In the genomic region with DNA sequence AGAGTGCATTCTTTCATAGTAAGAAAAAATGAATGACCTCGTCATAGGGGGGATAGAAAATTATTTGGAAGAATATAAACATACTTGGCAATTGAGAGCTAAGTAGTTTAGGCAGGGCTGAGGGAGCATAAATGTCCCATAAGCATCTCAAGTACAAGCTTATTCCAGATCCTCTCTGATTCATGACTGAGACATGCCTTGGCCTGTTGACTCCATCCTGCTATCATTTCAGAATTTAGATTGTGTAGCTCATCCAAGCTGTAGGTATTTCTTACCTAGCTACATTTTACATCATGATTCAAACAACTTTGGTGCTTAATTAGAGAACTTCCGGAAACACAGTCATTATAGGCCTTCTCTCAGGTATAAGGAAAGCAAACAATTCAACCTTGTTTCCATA, we compare ENCODE assay signal across 24 cellular contexts.
"Had no signal": no experiment of that assay in that cellular context is flagged by ENCODE, and none has a peak within 500 bp of the region (broad histone marks: within the 10 kb centered on the region; RNA-seq: fewer than 3 reads in every experiment).

No MANE protein-coding gene starts in this region.

- H3K27me3 ChIP-seq: cardiac muscle cell, gastroesophageal sphincter, heart left ventricle, neural progenitor cell, ovary, stomach, vagina had no signal

- H3K4me1 ChIP-seq: gastroesophageal sphincter, heart left ventricle, neural progenitor cell, psoas muscle, stomach, vagina had no signal

- DNase-seq: activated CD4-positive, alpha-beta T cell treated with anti-CD3 and anti-CD28 coated beads, Interleukin-2, amount 50 U/mL, for 1 hour; activated CD8-positive, alpha-beta memory T cell treated with anti-CD3 and anti-CD28 coated beads for 24 hours; activated CD8-positive, alpha-beta memory T cell treated with anti-CD3 and anti-CD28 coated beads, Interleukin-2, amount 50 U/mL, for 48 hours; activated gamma-delta T cell; dermis blood vessel endothelial cell; effector memory CD8-positive, alpha-beta T cell; heart left ventricle; mesenchymal stem cell; mucosa of descending colon; naive B cell; ovary; psoas muscle; right cardiac atrium; stimulated activated CD4-positive, alpha-beta T cell treated with anti-CD3 and anti-CD28 coated beads, Interleukin-4, amount 100 ng/mL, for 1 hour; stomach; trophoblast cell had no signal

- H3K27ac ChIP-seq: cardiac muscle cell, gastroesophageal sphincter, heart left ventricle, neural progenitor cell, ovary, psoas muscle, stomach, vagina had no signal

- H3K9me3 ChIP-seq: gastroesophageal sphincter, heart left ventricle, mucosa of descending colon, ovary, psoas muscle, stomach, vagina had no signal

- H3K4me3 Mint-ChIP-seq: activated naive CD4-positive, alpha-beta T cell treated with anti-CD3 and anti-CD28 coated beads, Interleukin-2, amount 50 U/mL, for 24 hours; effector memory CD8-positive, alpha-beta T cell; naive B cell; neural progenitor cell; T-helper 1 cell treated with Interleukin-12 subunit alpha and Interleukin-12 subunit beta and Interleukin-4 antibody, amounts not matched to agents 30 μg/mL and 1 μg/mL, for 36 hours had no signal

- H3K27ac Mint-ChIP-seq: activated naive CD4-positive, alpha-beta T cell treated with anti-CD3 and anti-CD28 coated beads, Interleukin-2, amount 50 U/mL, for 24 hours; effector memory CD8-positive, alpha-beta T cell; neural progenitor cell; T-helper 1 cell treated with Interleukin-12 subunit alpha and Interleukin-12 subunit beta and Interleukin-4 antibody, amounts not matched to agents 30 μg/mL and 1 μg/mL, for 36 hours had no signal

- ATAC-seq: activated CD4-positive, CD25-positive, alpha-beta regulatory T cell treated with anti-CD3 and anti-CD28 coated beads, Interleukin-2, amount 50 U/mL, for 24 hours; effector memory CD8-positive, alpha-beta T cell; gastroesophageal sphincter; heart left ventricle; mucosa of descending colon; psoas muscle; right cardiac atrium had no signal

- H3K9ac ChIP-seq: neural progenitor cell had no signal

- H3K4me3 ChIP-seq: cardiac muscle cell, gastroesophageal sphincter, heart left ventricle, mucosa of descending colon, neural progenitor cell, ovary, psoas muscle, skin epidermis, stomach, vagina had no signal

- H3K27me3 Mint-ChIP-seq: activated naive CD4-positive, alpha-beta T cell treated with anti-CD3 and anti-CD28 coated beads, Interleukin-2, amount 50 U/mL, for 24 hours; effector memory CD8-positive, alpha-beta T cell; naive B cell had no signal

- H3K36me3 ChIP-seq: ovary had no signal

- H2AFZ ChIP-seq: neural progenitor cell had no signal

- H3K4me2 ChIP-seq: neural progenitor cell had no signal

- H3K4me1 Mint-ChIP-seq: activated naive CD4-positive, alpha-beta T cell treated with anti-CD3 and anti-CD28 coated beads, Interleukin-2, amount 50 U/mL, for 24 hours; neural progenitor cell had no signal

- H3K9me3 Mint-ChIP-seq: activated naive CD4-positive, alpha-beta T cell treated with anti-CD3 and anti-CD28 coated beads, Interleukin-2, amount 50 U/mL, for 24 hours; effector memory CD8-positive, alpha-beta T cell; naive B cell; neural progenitor cell; T-helper 1 cell treated with Interleukin-12 subunit alpha and Interleukin-12 subunit beta and Interleukin-4 antibody, amounts not matched to agents 30 μg/mL and 1 μg/mL, for 36 hours had no signal
